ENCODE assay signal across 16 cellular contexts in genomic region chr21:39149882-39150281, GRCh38. TPM values are rescaled to one million over a fixed set of nuclear protein-coding genes. Genes with fewer than 3 reads are reported as not detected.
DNase-seq lines count a peak whose midpoint lies in the region; ATAC-seq and TF ChIP-seq lines count a peak whose summit lies in the region.
"Had no signal": no experiment of that assay in that cellular context is flagged by ENCODE, and none has a peak within 500 bp of the region (broad histone marks: within the 10 kb centered on the region; RNA-seq: fewer than 3 reads in every experiment).

No MANE protein-coding gene starts in this region.

- no peak overlapping the region for H3K27ac Mint-ChIP-seq in stimulated activated memory B cell treated with anti-CD40 and anti-IgM and Interleukin-4, amounts not matched to agents 10 μg/mL and 1 μg/mL and 100 μg/mL, for 72 hours
- H3K27ac Mint-ChIP-seq: CD14-positive monocyte; CD4-positive, alpha-beta memory T cell; HFFc6; IgD-negative memory B cell had no signal

- no peak overlapping the region for H3K9ac ChIP-seq in HCT116 (ENCODE audit: low read length)
- H3K9ac ChIP-seq: GM23248 had no signal

- POLR2A ChIA-PET in HCT116 (lab: Charles Lee), result no interaction called here

- H3K27me3 ChIP-seq in HCT116 (ENCODE audit: insufficient read depth, low read length), result no peaks in the 10 kb centered on the region
- no peaks in the 10 kb centered on the region for H3K27me3 ChIP-seq in esophagus muscularis mucosa

- no peak for TF ChIP-seq RAD21 in HCT116 (IDR thresholded peaks at IDR 0.05; ENCODE audit: low read depth)

- intact Hi-C loops in HCT116 (cut with micrococcal nuclease) (no loop called here), esophagus muscularis mucosa (cut with DNase I) (no loop called here)

- H4K20me1 ChIP-seq in HCT116 (ENCODE audit: insufficient read depth), result no peaks in the 10 kb centered on the region

- H3K36me3 ChIP-seq in HCT116 (ENCODE audit: control insufficient read depth in 1 of 2, insufficient read depth in 2 of 2, low read length in 2 of 2) (no peaks in the 10 kb centered on the region), esophagus muscularis mucosa (no peaks in the 10 kb centered on the region)

- ATAC-seq in HCT116, result no peak
- no peak for ATAC-seq in stimulated activated memory B cell treated with anti-CD40 and anti-IgM and Interleukin-4, amounts not matched to agents 10 μg/mL and 1 μg/mL and 100 μg/mL, for 72 hours

- no peaks in the 10 kb centered on the region for H3K36me3 Mint-ChIP-seq in stimulated activated memory B cell treated with anti-CD40 and anti-IgM and Interleukin-4, amounts not matched to agents 10 μg/mL and 1 μg/mL and 100 μg/mL, for 72 hours
- H3K36me3 Mint-ChIP-seq: CD14-positive monocyte; CD4-positive, alpha-beta memory T cell had no signal

- CTCF ChIA-PET in HCT116 (lab: Charles Lee), result no interaction called here

- TF ChIP-seq CTCF in HCT116 (IDR thresholded peaks at IDR 0.05 in 2 of 3, conservative IDR thresholded peaks at IDR 0.05 in 1 of 3; ENCODE audit: borderline replicate concordance in 1 of 3, insufficient read depth in 1 of 3, low read depth in 2 of 3, low read length in 2 of 3) (no peak), esophagus muscularis mucosa (IDR thresholded peaks at IDR 0.05) (no peak)

- peaks cover 3 to 11% of the 10 kb centered on the region in 2 experiments; a peak in 2 of 4 replicates for H3K4me1 ChIP-seq in HCT116 (ENCODE audit: control insufficient read depth in 1 of 2, insufficient read depth in 2 of 2, low read length in 2 of 2)
- no peaks in the 10 kb centered on the region for H3K4me1 ChIP-seq in esophagus muscularis mucosa

- no peak overlapping the region for H2AFZ ChIP-seq in HCT116 (ENCODE audit: low read depth, low read length, poor library complexity, severe bottlenecking)
- H2AFZ ChIP-seq: GM23248 had no signal

- TF ChIP-seq POLR2A in HCT116 (IDR thresholded peaks at IDR 0.05; ENCODE audit: borderline replicate concordance, extremely low read depth, insufficient read depth, insufficient read length) (no peak), esophagus muscularis mucosa (IDR thresholded peaks at IDR 0.05; ENCODE audit: low read depth) (no peak)

- no peak for DNase-seq in HCT116 (ENCODE audit: low read depth, low spot score)
- peak; percentile 68 for DNase-seq in RKO (ENCODE audit: low spot score)
- DNase-seq in esophagus muscularis mucosa (ENCODE audit: extremely low spot score), result peak; percentile 8
- DNase-seq in C1 segment of cervical spinal cord (lab: John Stamatoyannopoulos, UW), result no peak
- DNase-seq in D341Med (ENCODE audit: low spot score), result no peak
- DNase-seq: AML-193; CD4-positive, alpha-beta memory T cell; DMS79; GDM1; GM23248; HCEC 1CT; HFFc6; KBM-7 had no signal

- RAD21 ChIA-PET in HCT116 (lab: Charles Lee; ENCODE audit: low non-redundant PET in 1 of 2, low total read pairs in 2 of 2, uncharacterized antibody in 2 of 2, unreplicated experiment in 2 of 2), result no interaction called here

- H3K4me3 Mint-ChIP-seq in stimulated activated memory B cell treated with anti-CD40 and anti-IgM and Interleukin-4, amounts not matched to agents 10 μg/mL and 1 μg/mL and 100 μg/mL, for 72 hours, result no peak overlapping the region
- H3K4me3 Mint-ChIP-seq: CD14-positive monocyte; CD4-positive, alpha-beta memory T cell; HFFc6; IgD-negative memory B cell had no signal

- H3K9me2 ChIP-seq in HCT116 (ENCODE audit: insufficient read depth), result no peaks in the 10 kb centered on the region

- no peaks in the 10 kb centered on the region for H3K4me1 Mint-ChIP-seq in stimulated activated memory B cell treated with anti-CD40 and anti-IgM and Interleukin-4, amounts not matched to agents 10 μg/mL and 1 μg/mL and 100 μg/mL, for 72 hours
- H3K4me1 Mint-ChIP-seq: CD14-positive monocyte; CD4-positive, alpha-beta memory T cell; IgD-negative memory B cell had no signal

- H3K27me3 Mint-ChIP-seq in stimulated activated memory B cell treated with anti-CD40 and anti-IgM and Interleukin-4, amounts not matched to agents 10 μg/mL and 1 μg/mL and 100 μg/mL, for 72 hours, result peaks cover 31% of the 10 kb centered on the region

- no peaks in the 10 kb centered on the region for H3K9me3 ChIP-seq in HCT116 (ENCODE audit: control insufficient read depth in 1 of 2, insufficient read depth in 1 of 2, low read depth in 1 of 2, low read length in 2 of 2)
- peaks cover 0 to 7% (median 0%) of the 10 kb centered on the region in 4 donors for H3K9me3 ChIP-seq in esophagus muscularis mucosa

- H3K4me3 ChIP-seq in HCT116 (replicated peaks in 1 of 2; ENCODE audit: low read depth in 1 of 2, low read length in 2 of 2) (no peak overlapping the region), esophagus muscularis mucosa (no peak overlapping the region)
- H3K4me3 ChIP-seq: GM23248 had no signal

- no peak for TF ChIP-seq EP300 in esophagus muscularis mucosa (IDR thresholded peaks at IDR 0.05)

- H3K79me2 ChIP-seq in HCT116 (ENCODE audit: insufficient read depth, low read length), result no peaks in the 10 kb centered on the region

- peak overlapping the region; percentile 11; the same call in 1 of the 2 replicates for H3K4me2 ChIP-seq in HCT116 (ENCODE audit: low read length)

- peaks cover 4% of the 10 kb centered on the region for H3K9me3 Mint-ChIP-seq in stimulated activated memory B cell treated with anti-CD40 and anti-IgM and Interleukin-4, amounts not matched to agents 10 μg/mL and 1 μg/mL and 100 μg/mL, for 72 hours
- H3K9me3 Mint-ChIP-seq: HFFc6 had no signal

- no peak overlapping the region for H3K27ac ChIP-seq in HCT116 (ENCODE audit: low read depth, low read length)
- no peak overlapping the region for H3K27ac ChIP-seq in esophagus muscularis mucosa (replicated peaks in 1 of 4)
- H3K27ac ChIP-seq: GM23248 had no signal

- no TSS peak for BruUV-seq in HCT116 (replicated peaks; lab: Mats Ljungman, UMichigan)

TF ChIP-seq in HCT116, 20 proteins besides CTCF, POLR2A, EP300 and RAD21:
- TF ChIP-seq POLR2AphosphoS5 (IDR thresholded peaks at IDR 0.05; ENCODE audit: low read depth, low read length) (no peak), SP1 (IDR thresholded peaks at IDR 0.05; ENCODE audit: low read depth) (no peak)

RNA-seq across cellular contexts. Expression of gene PSMG1, which starts 33.4 kb away (rescaled TPM):
- total RNA-seq in HCT116 (2021; ENCODE audit: unreplicated experiment), result 83.7 TPM
- polyA plus RNA-seq in HCT116 (2012), result 25.3 and 43.6 TPM in 2 replicates
- 10 to 100 TPM; 23.5 to 32.8 (median 25.1) TPM for total RNA-seq in esophagus muscularis mucosa

Comparison
In these comparisons a context has a peak if more than half of its experiments do, and no peak if none do; other contexts are left out.
1. DNase-seq: peak in RKO (single experiment) and esophagus muscularis mucosa (single experiment); none in HCT116 (single experiment), C1 segment of cervical spinal cord (0 of 14) and D341Med (single experiment).